In genomic region chrX:103687073-103687695, GRCh38 we compare ENCODE assay signal across 1 cellular context.
TF ChIP-seq lines count a peak whose summit lies in the region.

No MANE protein-coding gene starts in this region.

TF ChIP-seq in K562, 482 proteins besides CTCF, POLR2A, EP300 and RAD21 (continued from another document):
- no peak for TF ChIP-seq TAL1 (IDR thresholded peaks at IDR 0.05)
- TF ChIP-seq BHLHE40 (IDR thresholded peaks at IDR 0.05; ENCODE audit: low read length): peak; percentile 56
- TF ChIP-seq ESRRA (IDR thresholded peaks at IDR 0.05; ENCODE audit: borderline replicate concordance, low read depth): peak; percentile 79; the same call in 1 of the 2 replicates
- TF ChIP-seq MXI1 (IDR thresholded peaks at IDR 0.05; ENCODE audit: low read depth, low read length): 0 out of 2 replicates have a peak, but pooled peaks have one; percentile 10
- no peak for TF ChIP-seq GTF2E2 (tag; IDR thresholded peaks at IDR 0.05)
